Comparison of ENCODE assay signal across 8 cellular contexts in the genomic region with DNA sequence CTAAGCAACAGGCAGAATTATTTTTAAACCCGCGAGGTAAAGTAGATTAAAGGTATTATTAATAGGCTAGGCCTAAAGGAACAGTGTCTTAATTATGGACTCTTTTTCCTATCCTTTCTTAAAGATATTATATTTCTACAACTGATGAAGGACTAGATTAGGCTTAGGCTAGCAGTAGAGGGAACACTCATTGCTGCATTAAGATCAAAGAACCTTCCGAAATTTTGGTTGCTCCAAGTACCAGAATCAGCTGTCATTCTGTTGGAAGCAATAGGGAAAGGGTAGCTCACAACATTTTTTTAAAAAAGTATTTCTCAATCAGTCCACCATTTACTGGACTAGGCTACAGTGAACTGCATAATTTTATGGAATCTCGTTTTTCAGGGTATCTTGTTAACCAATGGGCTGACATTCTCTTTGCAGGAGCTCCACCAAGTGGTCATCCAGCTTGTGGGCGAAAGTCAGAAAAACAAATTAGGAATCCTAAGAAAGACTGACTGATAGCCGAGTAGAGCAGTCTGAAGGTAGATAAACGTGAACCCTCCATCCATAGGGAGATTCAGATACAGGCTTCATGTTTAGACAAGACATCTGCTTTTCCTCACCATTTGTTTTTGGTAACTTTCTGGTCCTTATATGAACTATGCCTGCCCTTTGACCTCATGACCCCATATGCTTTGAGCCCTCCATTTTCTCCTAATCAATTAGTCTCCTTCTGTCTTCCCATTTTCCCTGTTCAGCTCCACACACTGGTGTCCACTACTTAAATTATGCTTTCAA.
A peak's percentile ranks its signal among the peaks of the same experiment; 100 is the strongest.
DNase-seq lines count a peak whose midpoint lies in the region; ATAC-seq, FAIRE-seq and TF ChIP-seq lines count a peak whose summit lies in the region.

No MANE protein-coding gene starts in this region.

- peak overlapping the region; percentile 90 for H3K27ac Mint-ChIP-seq in activated T-cell treated with anti-CD3 and anti-CD28 coated beads, Interleukin-2, amount 50 U/mL, for 24 hours
- peak overlapping the region; percentile 96 for H3K27ac Mint-ChIP-seq in T-helper 2 cell treated with Interferon-gamma antibody and Interleukin-4, amounts not matched to agents 5 μg/mL and 100 μg/mL, for 36 hours
- peak overlapping the region; percentile 99 for H3K27ac Mint-ChIP-seq in memory B cell

- H3K23ac ChIP-seq in H1 (ENCODE audit: insufficient read length) = no peak overlapping the region

- peak; percentile 66 for FAIRE-seq in H1 (lab: Jason Lieb, UNC)

- H3K4ac ChIP-seq in H1 (replicated peaks; ENCODE audit: insufficient read length, low read depth, low read length) = no peak overlapping the region

- H3K9me3 Mint-ChIP-seq in activated T-cell treated with anti-CD3 and anti-CD28 coated beads, Interleukin-2, amount 50 U/mL, for 24 hours = peaks cover 5% of the 10 kb centered on the region
- no peaks in the 10 kb centered on the region for H3K9me3 Mint-ChIP-seq in T-helper 2 cell treated with Interferon-gamma antibody and Interleukin-4, amounts not matched to agents 5 μg/mL and 100 μg/mL, for 36 hours
- H3K9me3 Mint-ChIP-seq in memory B cell = no peaks in the 10 kb centered on the region

- no peak overlapping the region for H4K8ac ChIP-seq in H1 (ENCODE audit: extremely low read depth, insufficient read depth, low read length)

- H2BK12ac ChIP-seq in H1 (ENCODE audit: low read depth, low read length) = no peak overlapping the region

- no peak for TF ChIP-seq POLR2A in H1 (IDR thresholded peaks at IDR 0.05; ENCODE audit: control extremely low read depth in 1 of 2, low read depth in 2 of 2, low read length in 2 of 2)

- H2BK20ac ChIP-seq in H1 (ENCODE audit: low read length) = no peak overlapping the region

- no peak overlapping the region for H2BK5ac ChIP-seq in H1 (ENCODE audit: low read depth, low read length)

- H3K4me1 Mint-ChIP-seq in activated T-cell treated with anti-CD3 and anti-CD28 coated beads, Interleukin-2, amount 50 U/mL, for 24 hours (ENCODE audit: low read depth) = peaks cover 79% of the 10 kb centered on the region
- H3K4me1 Mint-ChIP-seq in T-helper 2 cell treated with Interferon-gamma antibody and Interleukin-4, amounts not matched to agents 5 μg/mL and 100 μg/mL, for 36 hours (ENCODE audit: low read depth) = peaks cover 62% of the 10 kb centered on the region
- H3K4me1 Mint-ChIP-seq in memory B cell = peaks cover 58% of the 10 kb centered on the region

- peaks cover 5% of the 10 kb centered on the region for H3K36me3 Mint-ChIP-seq in activated T-cell treated with anti-CD3 and anti-CD28 coated beads, Interleukin-2, amount 50 U/mL, for 24 hours (ENCODE audit: low read depth)
- peaks cover 9% of the 10 kb centered on the region for H3K36me3 Mint-ChIP-seq in T-helper 2 cell treated with Interferon-gamma antibody and Interleukin-4, amounts not matched to agents 5 μg/mL and 100 μg/mL, for 36 hours (ENCODE audit: low read depth)
- H3K36me3 Mint-ChIP-seq in memory B cell = no peaks in the 10 kb centered on the region

- no peak overlapping the region for H3K18ac ChIP-seq in H1 (ENCODE audit: extremely low read depth, low read length)

- H3K27ac ChIP-seq in H1 (ENCODE audit: low read depth, low read length) = no peak overlapping the region
- peak overlapping the region; percentile 78 for H3K27ac ChIP-seq in thymus (ENCODE audit: low read depth)

- H3K79me1 ChIP-seq in H1 (ENCODE audit: low read depth, low read length) = no peaks in the 10 kb centered on the region

- peak; percentile 96 to 97 for TF ChIP-seq RAD21 in H1 (IDR thresholded peaks at IDR 0.05 in 1 of 2, conservative IDR thresholded peaks at IDR 0.05 in 1 of 2; ENCODE audit: low read depth in 2 of 2, low read length in 2 of 2)

- ATAC-seq in memory B cell (ENCODE audit: low read depth) = peak; percentile 47

- H4K5ac ChIP-seq in H1 (ENCODE audit: insufficient read length, low read depth, low read length) = no peak overlapping the region

- no peak overlapping the region for H3K4me2 ChIP-seq in H1 (ENCODE audit: insufficient read depth in 1 of 2, low read depth in 2 of 2, low read length in 2 of 2)

- H3K4me3 Mint-ChIP-seq in activated T-cell treated with anti-CD3 and anti-CD28 coated beads, Interleukin-2, amount 50 U/mL, for 24 hours = peak overlapping the region; percentile 71
- H3K4me3 Mint-ChIP-seq in T-helper 2 cell treated with Interferon-gamma antibody and Interleukin-4, amounts not matched to agents 5 μg/mL and 100 μg/mL, for 36 hours = peak overlapping the region; percentile 84
- H3K4me3 Mint-ChIP-seq in memory B cell = peak overlapping the region; percentile 89

- H3K27me3 ChIP-seq in H7 (ENCODE audit: control insufficient read depth, insufficient read depth, low read length) (no peaks in the 10 kb centered on the region), MG63 (no peaks in the 10 kb centered on the region), H1 (replicated peaks in 1 of 4; ENCODE audit: control insufficient read depth in 3 of 4, extremely low read depth in 1 of 4, insufficient read depth in 3 of 4, low read length in 3 of 4) (no peaks in the 10 kb centered on the region), thymus (ENCODE audit: control insufficient read depth, insufficient read depth) (no peaks in the 10 kb centered on the region)

- H2BK120ac ChIP-seq in H1 (replicated peaks; ENCODE audit: low read depth, low read length) = no peak overlapping the region

- H3K14ac ChIP-seq in H1 (ENCODE audit: insufficient read length) = no peak overlapping the region

- no peak overlapping the region for H3K4me3 ChIP-seq in H7 (ENCODE audit: insufficient read depth, low read depth, low read length)
- H3K4me3 ChIP-seq in MG63 = peak overlapping the region; percentile 46
- H3K4me3 ChIP-seq in H1 (ENCODE audit: extremely low read depth in 1 of 4, insufficient read depth in 2 of 4, low read depth in 3 of 4, low read length in 4 of 4) = no peak overlapping the region
- peak overlapping the region; percentile 53 for H3K4me3 ChIP-seq in thymus (ENCODE audit: low read length)

- H4K91ac ChIP-seq in H1 (replicated peaks; ENCODE audit: insufficient read length, low read length) = no peak overlapping the region

- H3K79me2 ChIP-seq in H1 (ENCODE audit: control insufficient read depth in 1 of 2, insufficient read depth in 2 of 2, low read length in 2 of 2) = no peaks in the 10 kb centered on the region

- H2AFZ ChIP-seq in H1 (ENCODE audit: low read length) = peak overlapping the region; percentile 67; the same call in 1 of the 2 replicates

- H3K4me1 ChIP-seq in H1 (replicated peaks in 1 of 4; ENCODE audit: control insufficient read depth in 3 of 4, insufficient read depth in 4 of 4, low read length in 3 of 4) (no peaks in the 10 kb centered on the region), thymus (ENCODE audit: control insufficient read depth, insufficient read depth, low read length) (peaks cover 25% of the 10 kb centered on the region)

- no peaks in the 10 kb centered on the region for H3K23me2 ChIP-seq in H1 (ENCODE audit: low read depth, low read length)

- H3K56ac ChIP-seq in H1 (replicated peaks; ENCODE audit: insufficient read length, low read depth, low read length) = no peak overlapping the region

- WGBS in H1 (ENCODE audit: extremely low coverage in 1 of 2, insufficient coverage in 1 of 2, insufficient read length in 1 of 2, insufficient replicate concordance in 2 of 2, low coverage in 1 of 2, low lambda C conversion rate in 2 of 2, missing lambda C conversion rate in 1 of 2), 2 experiments = 54% methylated on average over 7 of the region's 7 CpGs; no CpG with 5 or more reads in 1 of the 2 experiments
- 49% methylated on average over 7 of the region's 7 CpGs for WGBS in thymus

- no peaks in the 10 kb centered on the region for H4K20me1 ChIP-seq in H1 (replicated peaks in 1 of 2; ENCODE audit: control insufficient read depth in 1 of 2, insufficient read depth in 2 of 2, low read length in 2 of 2)

- H3K27me3 Mint-ChIP-seq in activated T-cell treated with anti-CD3 and anti-CD28 coated beads, Interleukin-2, amount 50 U/mL, for 24 hours = no peaks in the 10 kb centered on the region
- H3K27me3 Mint-ChIP-seq in T-helper 2 cell treated with Interferon-gamma antibody and Interleukin-4, amounts not matched to agents 5 μg/mL and 100 μg/mL, for 36 hours (ENCODE audit: low read depth) = no peaks in the 10 kb centered on the region
- H3K27me3 Mint-ChIP-seq in memory B cell = no peaks in the 10 kb centered on the region

- no peak for DNase-seq in activated T-cell treated with anti-CD3 and anti-CD28 coated beads, Interleukin-2, amount 50 U/mL, for 24 hours
- no peak for DNase-seq in activated T-cell treated with anti-CD3 and anti-CD28 coated beads, Interleukin-2, amount 50 U/mL, for 1 hour
- DNase-seq in H7 (peak; percentile 41), MG63 (peak; percentile 59), H1 (ENCODE audit: low read depth in 1 of 2, low spot score in 2 of 2) (no peak), memory B cell (ENCODE audit: low spot score in 2 of 2) (peak in 1 of 2 donors; percentile 25)
- no peak for DNase-seq in T-helper 2 cell treated with Interferon-gamma antibody and Interleukin-4, amounts not matched to agents 5 μg/mL and 100 μg/mL, for 36 hours (ENCODE audit: low spot score)

- no peak overlapping the region for H2AK5ac ChIP-seq in H1 (ENCODE audit: low read depth, low read length)

- CTCF ChIA-PET in H1 (lab: Charles Lee; ENCODE audit: partially characterized antibody) = interaction anchor here (0.7 to 2.3 kb wide), 28 partner anchors 11 to 181 kb away, joined by 3 to 22 read pairs (median 3); no protein-coding TSS in a partner anchor

- no peaks in the 10 kb centered on the region for H3K9me3 ChIP-seq in MG63
- H3K9me3 ChIP-seq in H1 (ENCODE audit: insufficient read depth in 2 of 2, low read depth in 1 of 2, low read length in 1 of 2) = no peaks in the 10 kb centered on the region
- no peaks in the 10 kb centered on the region for H3K9me3 ChIP-seq in thymus (ENCODE audit: control insufficient read depth)

- no peak overlapping the region for H3K9ac ChIP-seq in H1 (replicated peaks in 1 of 4; ENCODE audit: extremely low read depth in 1 of 4, low read depth in 3 of 4, low read length in 3 of 4)

- peak; percentile 7 to 87 (median 78) for TF ChIP-seq CTCF in H1 (IDR thresholded peaks at IDR 0.05; ENCODE audit: control extremely low read depth in 1 of 3, insufficient read depth in 1 of 3, low read depth in 1 of 3, low read length in 3 of 3)

- POLR2A ChIA-PET in H1 (lab: Charles Lee; ENCODE audit: partially characterized antibody) = interaction anchor here (1.1 kb wide), 1 partner anchor 103 kb away, joined by 3 read pairs; no protein-coding TSS in a partner anchor

- no peak for TF ChIP-seq EP300 in H1 (IDR thresholded peaks at IDR 0.05; ENCODE audit: borderline replicate concordance in 1 of 2, low read depth in 2 of 2, low read length in 2 of 2)

- H2BK15ac ChIP-seq in H1 (ENCODE audit: low read length) = no peak overlapping the region

- H3K36me3 ChIP-seq in H7 (replicated peaks; ENCODE audit: control insufficient read depth, insufficient read depth, low read length) (no peaks in the 10 kb centered on the region), MG63 (no peaks in the 10 kb centered on the region), H1 (ENCODE audit: control insufficient read depth in 2 of 4, insufficient read depth in 4 of 4, low read length in 3 of 4) (no peaks in the 10 kb centered on the region), thymus (ENCODE audit: control insufficient read depth, insufficient read depth) (no peaks in the 10 kb centered on the region)

TF ChIP-seq in H1, 55 proteins besides CTCF, POLR2A, EP300 and RAD21 (continues in another document):
- no peak for TF ChIP-seq FOSL1 (IDR thresholded peaks at IDR 0.05; ENCODE audit: insufficient read depth, low read depth, low read length)
- TF ChIP-seq PHF8 (conservative IDR thresholded peaks at IDR 0.05; ENCODE audit: low read depth, low read length) = no peak

Comparison
In these comparisons a context has a peak if more than half of its experiments do, and no peak if none do; other contexts are left out.
1. DNase-seq: peak in H7 (single experiment) and MG63 (single experiment); none in activated T-cell treated with anti-CD3 and anti-CD28 coated beads, Interleukin-2, amount 50 U/mL, for 24 hours (single experiment), activated T-cell treated with anti-CD3 and anti-CD28 coated beads, Interleukin-2, amount 50 U/mL, for 1 hour (single experiment), T-helper 2 cell treated with Interferon-gamma antibody and Interleukin-4, amounts not matched to agents 5 μg/mL and 100 μg/mL, for 36 hours (single experiment) and H1 (0 of 2).
2. H3K4me3 ChIP-seq: peak in MG63 (single experiment) and thymus (single experiment); none in H7 (single experiment) and H1 (0 of 4).
3. Peak in every context shown above with its lines, with median percentiles within 50 percentile points of each other: H3K27ac Mint-ChIP-seq and H3K4me3 Mint-ChIP-seq.